17 cellular contexts compared by ENCODE assay signal in the genomic region with DNA sequence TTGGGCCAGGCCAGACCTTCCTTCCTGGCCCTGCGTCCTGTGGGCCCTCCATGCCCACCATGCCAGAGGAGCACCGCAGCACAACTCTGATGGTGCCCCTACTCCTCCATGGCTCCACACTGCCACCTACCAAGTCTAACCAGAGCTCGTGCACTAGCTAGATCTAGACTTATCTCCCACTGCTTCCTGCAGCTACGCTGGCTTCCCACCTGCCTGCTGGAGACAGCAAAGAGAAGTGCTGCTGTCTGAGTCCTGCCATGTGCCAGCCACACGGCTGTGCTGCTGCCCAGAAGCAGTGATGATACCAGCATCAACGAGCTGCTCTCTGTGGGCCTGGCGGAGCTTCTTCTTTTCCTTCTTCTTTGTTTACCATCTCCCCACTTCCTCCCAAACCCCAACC. TPM values are rescaled to one million over a fixed set of nuclear protein-coding genes. Genes with fewer than 3 reads are reported as not detected.
DNase-seq lines count a peak whose midpoint lies in the region; ATAC-seq and TF ChIP-seq lines count a peak whose summit lies in the region.
"Had no signal": no experiment of that assay in that cellular context is flagged by ENCODE, and none has a peak within 500 bp of the region (broad histone marks: within the 10 kb centered on the region; RNA-seq: fewer than 3 reads in every experiment).

No MANE protein-coding gene starts in this region.

- H3K79me2 ChIP-seq in PC-3 (ENCODE audit: low read length): no peaks in the 10 kb centered on the region

- H3K4me1 ChIP-seq in IMR-90 (ENCODE audit: control insufficient read depth, insufficient read depth, low read length) (no peaks in the 10 kb centered on the region), PC-3 (ENCODE audit: insufficient read depth, low read length) (no peaks in the 10 kb centered on the region), thyroid gland (peaks cover 7 to 9% of the 10 kb centered on the region in 2 donors)
- no peaks in the 10 kb centered on the region for H3K4me1 ChIP-seq in naive thymus-derived CD4-positive, alpha-beta T cell (ENCODE audit: control insufficient read depth in 2 of 2, insufficient read depth in 2 of 2, low read length in 2 of 2)
- H3K4me1 ChIP-seq: gastrocnemius medialis, HAP-1 had no signal

- no peak overlapping the region for H3K27ac Mint-ChIP-seq in activated CD4-positive, alpha-beta T cell treated with anti-CD3 and anti-CD28 coated beads, Interleukin-2, amount 10 ng/mL, durations not matched to agents 7 days and 5 days
- H3K27ac Mint-ChIP-seq in naive thymus-derived CD4-positive, alpha-beta T cell: peak overlapping the region in 2 of 9 donors; percentile 14 to 60
- H3K27ac Mint-ChIP-seq: activated naive CD8-positive, alpha-beta T cell; dendritic cell treated with granulocyte-macrophage colony-stimulating factor and Interleukin-4, amounts not matched to agents 40 ng/mL and 50 ng/mL, for 4 days; nephron had no signal

- H3K4me3 ChIP-seq in IMR-90 (ENCODE audit: insufficient read depth, low read depth, low read length): no peak overlapping the region
- no peak overlapping the region for H3K4me3 ChIP-seq in naive thymus-derived CD4-positive, alpha-beta T cell (ENCODE audit: low read length)
- H3K4me3 ChIP-seq in PC-3 (ENCODE audit: low read length): no peak overlapping the region
- no peak overlapping the region for H3K4me3 ChIP-seq in thyroid gland (replicated peaks in 1 of 3)
- H3K4me3 ChIP-seq: gastrocnemius medialis, HAP-1, skin epidermis had no signal

- H2BK20ac ChIP-seq in IMR-90 (ENCODE audit: low read depth, low read length): no peak overlapping the region

- H3F3A ChIP-seq in PC-3 (ENCODE audit: low read length, unreplicated experiment): no peaks in the 10 kb centered on the region

- H2AFZ ChIP-seq in IMR-90 (replicated peaks; ENCODE audit: low read length, poor library complexity) (no peak overlapping the region), PC-3 (ENCODE audit: low read length) (no peak overlapping the region)

- H3K4me1 Mint-ChIP-seq in activated CD4-positive, alpha-beta T cell treated with anti-CD3 and anti-CD28 coated beads, Interleukin-2, amount 10 ng/mL, durations not matched to agents 7 days and 5 days: peaks cover 7% of the 10 kb centered on the region
- H3K4me1 Mint-ChIP-seq in naive thymus-derived CD4-positive, alpha-beta T cell: peaks cover 6 to 9% (median 7%) of the 10 kb centered on the region in 7 donors
- H3K4me1 Mint-ChIP-seq: nephron had no signal

- intact Hi-C loops in IMR-90 (cut with micrococcal nuclease) (no loop called here), PC-3 (cut with micrococcal nuclease) (no loop called here), thyroid gland (cut with DNase I) (no loop called here)
- intact Hi-C loops in naive thymus-derived CD4-positive, alpha-beta T cell (cut with micrococcal nuclease): no loop called here

- peaks cover 20% of the 10 kb centered on the region for H3K27me3 Mint-ChIP-seq in activated CD4-positive, alpha-beta T cell treated with anti-CD3 and anti-CD28 coated beads, Interleukin-2, amount 10 ng/mL, durations not matched to agents 7 days and 5 days
- H3K27me3 Mint-ChIP-seq in naive thymus-derived CD4-positive, alpha-beta T cell: peaks cover 0 to 14% (median 11%) of the 10 kb centered on the region in 5 donors

- CTCF ChIA-PET in activated CD4-positive, alpha-beta T cell treated with anti-CD3 and anti-CD28 coated beads, Interleukin-2, amount 10 ng/mL, durations not matched to agents 7 days and 5 days (lab: Charles Lee): interaction anchor here (1.2 kb wide), 1 partner anchor 41 kb away, joined by 3 read pairs; no protein-coding TSS in a partner anchor
- CTCF ChIA-PET in IMR-90 (lab: Yijun Ruan, JAX) (no interaction called here), PC-3 (lab: Charles Lee) (no interaction called here)
- CTCF ChIA-PET in naive thymus-derived CD4-positive, alpha-beta T cell (lab: Charles Lee): interaction anchor here (0.5 to 0.8 kb wide), 2 partner anchors 15 to 503 kb away, joined by 4 read pairs; no protein-coding TSS in a partner anchor

- H3K4me2 ChIP-seq in IMR-90 (ENCODE audit: low read depth, low read length) (no peak overlapping the region), PC-3 (ENCODE audit: low read length) (no peak overlapping the region)

- H4K20me1 ChIP-seq in IMR-90 (ENCODE audit: insufficient read depth, low read length): no peaks in the 10 kb centered on the region
- no peaks in the 10 kb centered on the region for H4K20me1 ChIP-seq in PC-3 (ENCODE audit: low read length)

- in situ Hi-C loops in IMR-90 (cut with MboI; ENCODE audit: low sequenced_read_pairs): no loop called here

- BruUV-seq in IMR-90 (replicated peaks; lab: Mats Ljungman, UMichigan) (no TSS peak), PC-3 (replicated peaks; lab: Mats Ljungman, UMichigan) (no TSS peak)

- no peak for TF ChIP-seq CTCF in IMR-90 (conservative IDR thresholded peaks at IDR 0.05; ENCODE audit: low read depth, low read length)
- no peak for TF ChIP-seq CTCF in PC-3 (conservative IDR thresholded peaks at IDR 0.05; ENCODE audit: low read depth, low read length)
- TF ChIP-seq CTCF in thyroid gland (IDR thresholded peaks at IDR 0.05): no peak

- H2AK9ac ChIP-seq in IMR-90 (replicated peaks; ENCODE audit: low read depth, low read length, poor library complexity): peak overlapping the region; percentile 24

- H3K27ac ChIP-seq in IMR-90 (ENCODE audit: insufficient read depth, low read length): no peak overlapping the region
- H3K27ac ChIP-seq in naive thymus-derived CD4-positive, alpha-beta T cell (ENCODE audit: low read depth, low read length): no peak overlapping the region
- no peak overlapping the region for H3K27ac ChIP-seq in PC-3 (ENCODE audit: low read length)
- no peak overlapping the region for H3K27ac ChIP-seq in thyroid gland
- H3K27ac ChIP-seq: gastrocnemius medialis, skin epidermis had no signal

- no peak overlapping the region for H4K8ac ChIP-seq in IMR-90 (ENCODE audit: low read depth in 2 of 2, low read length in 2 of 2)

- no peaks in the 10 kb centered on the region for H3K79me1 ChIP-seq in IMR-90 (ENCODE audit: low read depth in 1 of 2, low read length in 2 of 2)

- no peak overlapping the region for H3K4ac ChIP-seq in IMR-90 (ENCODE audit: low read depth, low read length)

- peaks cover 6% of the 10 kb centered on the region for H3K36me3 Mint-ChIP-seq in activated CD4-positive, alpha-beta T cell treated with anti-CD3 and anti-CD28 coated beads, Interleukin-2, amount 10 ng/mL, durations not matched to agents 7 days and 5 days (ENCODE audit: low read depth)
- H3K36me3 Mint-ChIP-seq in naive thymus-derived CD4-positive, alpha-beta T cell: peaks cover 0 to 6% (median 4%) of the 10 kb centered on the region in 5 donors

- H3K9me3 ChIP-seq in IMR-90 (ENCODE audit: control insufficient read depth, insufficient read depth, low read length) (peaks cover 5% of the 10 kb centered on the region; the same call in 1 of the 2 replicates), PC-3 (ENCODE audit: low read length) (no peaks in the 10 kb centered on the region), thyroid gland (no peaks in the 10 kb centered on the region)
- H3K9me3 ChIP-seq in naive thymus-derived CD4-positive, alpha-beta T cell (ENCODE audit: control insufficient read depth in 2 of 3, low read length in 3 of 3): no peaks in the 10 kb centered on the region
- H3K9me3 ChIP-seq: gastrocnemius medialis had no signal

- no peak overlapping the region for H2BK5ac ChIP-seq in IMR-90 (ENCODE audit: low read depth, low read length, poor library complexity, severe bottlenecking)

- no peak overlapping the region for H3K14ac ChIP-seq in IMR-90 (replicated peaks; ENCODE audit: low read depth, low read length)

- peaks cover 11% of the 10 kb centered on the region for H3K9me3 Mint-ChIP-seq in activated CD4-positive, alpha-beta T cell treated with anti-CD3 and anti-CD28 coated beads, Interleukin-2, amount 10 ng/mL, durations not matched to agents 7 days and 5 days
- H3K9me3 Mint-ChIP-seq in naive thymus-derived CD4-positive, alpha-beta T cell: peaks cover 2 to 19% (median 6%) of the 10 kb centered on the region in 11 donors

- no peak overlapping the region for H4K5ac ChIP-seq in IMR-90 (ENCODE audit: low read depth, low read length)

- POLR2A ChIA-PET in activated CD4-positive, alpha-beta T cell treated with anti-CD3 and anti-CD28 coated beads, Interleukin-2, amount 10 ng/mL, durations not matched to agents 7 days and 5 days (lab: Charles Lee): interaction anchor here (0.6 kb wide), 1 partner anchor 374 kb away, joined by 3 read pairs; no protein-coding TSS in a partner anchor
- POLR2A ChIA-PET in IMR-90 (lab: Charles Lee; ENCODE audit: unreplicated experiment) (no interaction called here), PC-3 (lab: Charles Lee; ENCODE audit: unreplicated experiment) (no interaction called here)
- POLR2A ChIA-PET in naive thymus-derived CD4-positive, alpha-beta T cell (lab: Charles Lee): no interaction called here

- H2BK15ac ChIP-seq in IMR-90 (ENCODE audit: low read depth, low read length): no peak overlapping the region

- H2BK120ac ChIP-seq in IMR-90 (ENCODE audit: low read depth, low read length): no peak overlapping the region

- H4K91ac ChIP-seq in IMR-90 (ENCODE audit: insufficient read depth, low read depth, low read length): no peak overlapping the region

- H2AK5ac ChIP-seq in IMR-90 (ENCODE audit: low read depth, low read length): no peak overlapping the region

- no peak for ATAC-seq in IMR-90 (ENCODE audit: low read depth)
- ATAC-seq in naive thymus-derived CD4-positive, alpha-beta T cell: peak; percentile 40
- no peak for ATAC-seq in PC-3
- ATAC-seq in HG03469 (IDR thresholded peaks at IDR 0.05; ENCODE audit: unreplicated experiment): no peak
- ATAC-seq: gastrocnemius medialis had no signal

- TF ChIP-seq POLR2A in IMR-90 (IDR thresholded peaks at IDR 0.05; ENCODE audit: low read depth, low read length) (no peak), thyroid gland (IDR thresholded peaks at IDR 0.05) (no peak)

- H3K36me3 ChIP-seq in IMR-90 (ENCODE audit: control insufficient read depth, insufficient read depth, low read length) (no peaks in the 10 kb centered on the region), PC-3 (ENCODE audit: low read depth, low read length) (no peaks in the 10 kb centered on the region), thyroid gland (no peaks in the 10 kb centered on the region)
- no peaks in the 10 kb centered on the region for H3K36me3 ChIP-seq in naive thymus-derived CD4-positive, alpha-beta T cell (ENCODE audit: control insufficient read depth in 2 of 3, insufficient read depth in 3 of 3, low read length in 3 of 3)
- H3K36me3 ChIP-seq: gastrocnemius medialis, HAP-1 had no signal

- no peak overlapping the region for H3K4me3 Mint-ChIP-seq in activated CD4-positive, alpha-beta T cell treated with anti-CD3 and anti-CD28 coated beads, Interleukin-2, amount 10 ng/mL, durations not matched to agents 7 days and 5 days
- H3K4me3 Mint-ChIP-seq in naive thymus-derived CD4-positive, alpha-beta T cell: peak overlapping the region in 3 of 10 donors; percentile 5 to 51 (median 25)
- H3K4me3 Mint-ChIP-seq: activated naive CD8-positive, alpha-beta T cell; dendritic cell treated with granulocyte-macrophage colony-stimulating factor and Interleukin-4, amounts not matched to agents 40 ng/mL and 50 ng/mL, for 4 days; nephron had no signal

- no peak overlapping the region for H3K18ac ChIP-seq in IMR-90 (ENCODE audit: low read depth, low read length)

- H3K23ac ChIP-seq in IMR-90 (ENCODE audit: low read depth, low read length): no peak overlapping the region

- DNase-seq in activated CD4-positive, alpha-beta T cell treated with anti-CD3 and anti-CD28 coated beads, Interleukin-2, amount 10 ng/mL, durations not matched to agents 7 days and 5 days: peak; percentile 21
- no peak for DNase-seq in activated CD4-positive, alpha-beta T cell treated with anti-CD3 and anti-CD28 coated beads for 1 hour
- DNase-seq in IMR-90: no peak
- DNase-seq in SHP77 (lab: John Stamatoyannopoulos, UW): peak; percentile 80 to 81
- peak in 1 of 9 donors; percentile 12 for DNase-seq in naive thymus-derived CD4-positive, alpha-beta T cell
- DNase-seq in PC-3: no peak
- DNase-seq in thyroid gland: no peak
- DNase-seq: gastrocnemius medialis, NCI-H1105 treated with DMSO at 0.1 percent for 48 hours had no signal

- 0 out of 2 replicates have a peak, but pooled peaks cover 3% of the 10 kb centered on the region for H3K9me1 ChIP-seq in IMR-90 (ENCODE audit: insufficient read depth, low read length)

- dilution Hi-C loops in IMR-90 (cut with HindIII; ENCODE audit: low sequenced_read_pairs, unreplicated experiment): no loop called here

- TF ChIP-seq RAD21 in IMR-90 (IDR thresholded peaks at IDR 0.05; ENCODE audit: low read length): no peak

- 70% methylated on average over 3 of the region's 7 CpGs; no CpG with 5 or more reads in 1 of the 2 experiments for WGBS in IMR-90 (ENCODE audit: extremely low coverage in 2 of 2, insufficient read length in 1 of 2), 2 experiments
- WGBS in thyroid gland, 2 donors: 68 to 78% methylated on average over 7 of the region's 7 CpGs

- no peaks in the 10 kb centered on the region for H3K9me2 ChIP-seq in PC-3 (replicated peaks; ENCODE audit: low read length)

- H3K9ac ChIP-seq in IMR-90 (ENCODE audit: low read depth, low read length) (no peak overlapping the region), PC-3 (ENCODE audit: low read length) (no peak overlapping the region)

- H3K27me3 ChIP-seq in IMR-90 (ENCODE audit: control insufficient read depth, insufficient read depth, low read length) (peaks cover 21% of the 10 kb centered on the region), PC-3 (ENCODE audit: low read length) (no peaks in the 10 kb centered on the region), thyroid gland (no peaks in the 10 kb centered on the region)
- H3K27me3 ChIP-seq in naive thymus-derived CD4-positive, alpha-beta T cell (ENCODE audit: control insufficient read depth in 2 of 2, insufficient read depth in 2 of 2, low read length in 2 of 2): no peaks in the 10 kb centered on the region
- H3K27me3 ChIP-seq: gastrocnemius medialis had no signal

- H3K56ac ChIP-seq in IMR-90 (ENCODE audit: extremely low read depth, insufficient read depth, low read length): no peak overlapping the region

RNA-seq across cellular contexts. Expression of gene GUCA2B, which starts 4.5 kb away (rescaled TPM):
- total RNA-seq in activated CD4-positive, alpha-beta T cell treated with anti-CD3 and anti-CD28 coated beads, Interleukin-2, amount 10 ng/mL, durations not matched to agents 7 days and 5 days: not detected
- not detected in 2 replicates for total RNA-seq in IMR-90 (2012; rRNA removed)
- not detected in 2 replicates for polyA plus RNA-seq in IMR-90 (2012; rRNA removed)
- polyA plus RNA-seq in IMR-90 (2012; cell fraction: cytosol; rRNA removed): not detected in 2 replicates
- polyA plus RNA-seq in IMR-90 (2012; cell fraction: nucleus; rRNA removed; ENCODE audit: low replicate concordance): not detected in 2 replicates
- total RNA-seq in naive thymus-derived CD4-positive, alpha-beta T cell: not detected
- polyA plus RNA-seq in naive thymus-derived CD4-positive, alpha-beta T cell: not detected
- not detected in 2 replicates for total RNA-seq in PC-3 (2014; rRNA removed)
- total RNA-seq in thyroid gland: not detected
- total RNA-seq: ureter had no signal
- polyA plus RNA-seq: BJ had no signal

RNA-seq across cellular contexts. Expression of gene GUCA2A, which starts 6.9 kb away (rescaled TPM):
- total RNA-seq in activated CD4-positive, alpha-beta T cell treated with anti-CD3 and anti-CD28 coated beads, Interleukin-2, amount 10 ng/mL, durations not matched to agents 7 days and 5 days: not detected
- total RNA-seq in IMR-90 (2012; rRNA removed) (not detected in 2 replicates), PC-3 (2014; rRNA removed) (not detected in 2 replicates), thyroid gland (not detected)
- not detected in 2 replicates for polyA plus RNA-seq in IMR-90 (2012; rRNA removed)
- polyA plus RNA-seq in IMR-90 (2012; cell fraction: cytosol; rRNA removed): not detected in 2 replicates
- not detected in 2 replicates for polyA plus RNA-seq in IMR-90 (2012; cell fraction: nucleus; rRNA removed; ENCODE audit: low replicate concordance)
- total RNA-seq in naive thymus-derived CD4-positive, alpha-beta T cell: under 1 TPM in 1 of 5 experiments, not detected in 4; 0.76 TPM
- not detected for polyA plus RNA-seq in naive thymus-derived CD4-positive, alpha-beta T cell
- total RNA-seq: ureter had no signal
- polyA plus RNA-seq: BJ had no signal

Comparison
In these comparisons a context has a peak if more than half of its experiments do, and no peak if none do; other contexts are left out.
1. DNase-seq: peak in activated CD4-positive, alpha-beta T cell treated with anti-CD3 and anti-CD28 coated beads, Interleukin-2, amount 10 ng/mL, durations not matched to agents 7 days and 5 days (single experiment) and SHP77 (2 of 2); none in activated CD4-positive, alpha-beta T cell treated with anti-CD3 and anti-CD28 coated beads for 1 hour (single experiment), IMR-90 (single experiment), PC-3 (single experiment) and thyroid gland (0 of 2).
2. CTCF ChIA-PET loops: an anchor here in activated CD4-positive, alpha-beta T cell treated with anti-CD3 and anti-CD28 coated beads, Interleukin-2, amount 10 ng/mL, durations not matched to agents 7 days and 5 days (1.2 kb wide) and naive thymus-derived CD4-positive, alpha-beta T cell (0.5 to 0.8 kb wide); none called in IMR-90 and PC-3.